11 cellular contexts compared by ENCODE assay signal in the genomic region with DNA sequence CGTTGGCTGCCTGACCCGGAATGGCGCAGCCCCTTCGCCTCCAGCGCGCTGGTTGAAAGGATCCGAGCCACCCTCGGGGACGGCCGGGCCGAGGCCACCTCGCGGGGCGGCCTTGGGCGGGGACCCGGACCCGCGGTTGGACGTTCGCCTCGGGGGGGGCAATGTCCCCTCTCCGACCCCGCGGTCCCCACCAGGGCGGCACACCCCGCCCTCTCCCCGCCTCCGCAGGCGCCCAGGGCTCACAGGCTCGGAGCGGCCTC. TPM values are rescaled to one million over a fixed set of nuclear protein-coding genes. Genes with fewer than 3 reads are reported as not detected.
DNase-seq lines count a peak whose midpoint lies in the region; ATAC-seq and TF ChIP-seq lines count a peak whose summit lies in the region.
"Had no signal": no experiment of that assay in that cellular context is flagged by ENCODE, and none has a peak within 500 bp of the region (broad histone marks: within the 10 kb centered on the region; RNA-seq: fewer than 3 reads in every experiment).

No MANE protein-coding gene starts in this region.

- H3K4me2 ChIP-seq in SK-N-SH = no peak overlapping the region

- no CpG with 5 or more reads among the region's 31 CpGs for WGBS in SK-N-SH (ENCODE audit: low lambda C conversion rate)
- WGBS in esophagus, 2 donors = 1 to 2% methylated on average over 24 to 31 of the region's 31 CpGs
- 0% methylated on average over 20 of the region's 31 CpGs; no CpG with 5 or more reads in 1 of the 2 donors for WGBS in tibial nerve, 2 donors

- H3K4me3 ChIP-seq in SK-N-SH (ENCODE audit: low read depth in 2 of 2, low read length in 1 of 2) (no peak overlapping the region), esophagus (ENCODE audit: low read depth in 1 of 2, low read length in 2 of 2) (peak overlapping the region; percentile 50), tibial nerve (peak overlapping the region; percentile 45 to 65 (median 54))
- peak overlapping the region; percentile 47 for H3K4me3 ChIP-seq in naive thymus-derived CD4-positive, alpha-beta T cell (ENCODE audit: low read length)

- H3K36me3 Mint-ChIP-seq in naive thymus-derived CD4-positive, alpha-beta T cell = no peaks in the 10 kb centered on the region

- H3K27ac ChIP-seq in SK-N-SH (ENCODE audit: low read depth in 2 of 2, low read length in 1 of 2) (no peak overlapping the region), esophagus (ENCODE audit: low read depth in 2 of 2, low read length in 1 of 2) (no peak overlapping the region), tibial nerve (peak overlapping the region; percentile 44 to 82 (median 66))
- peak overlapping the region; percentile 60 for H3K27ac ChIP-seq in naive thymus-derived CD4-positive, alpha-beta T cell (ENCODE audit: low read depth, low read length)
- H3K27ac ChIP-seq: 22Rv1, body of pancreas had no signal

- no peak overlapping the region for H2AFZ ChIP-seq in SK-N-SH (ENCODE audit: low read depth)

- no peak for TF ChIP-seq POLR2A in tibial nerve (IDR thresholded peaks at IDR 0.05)

- no peak overlapping the region for H3K27ac Mint-ChIP-seq in naive thymus-derived CD4-positive, alpha-beta T cell

- no peak overlapping the region for H3K9ac ChIP-seq in SK-N-SH

- no peaks in the 10 kb centered on the region for H3K36me3 ChIP-seq in SK-N-SH (replicated peaks in 1 of 2; ENCODE audit: control insufficient read depth in 1 of 2, insufficient read depth in 2 of 2, low read length in 1 of 2)
- H3K36me3 ChIP-seq in esophagus (ENCODE audit: control insufficient read depth in 2 of 2, insufficient read depth in 2 of 2, low read length in 1 of 2) = no peaks in the 10 kb centered on the region
- peaks cover 0 to 7% (median 0%) of the 10 kb centered on the region in 3 experiments for H3K36me3 ChIP-seq in naive thymus-derived CD4-positive, alpha-beta T cell (ENCODE audit: control insufficient read depth in 2 of 3, insufficient read depth in 3 of 3, low read length in 3 of 3)
- peaks cover 0 to 8% (median 0%) of the 10 kb centered on the region in 3 donors for H3K36me3 ChIP-seq in tibial nerve

- intact Hi-C loops in naive thymus-derived CD4-positive, alpha-beta T cell (cut with micrococcal nuclease) = loop anchor here in 1 of 2 donors (2.0 to 5.0 kb wide), 3 partner anchors 16 to 172 kb away; a partner anchor contains a TSS

- H3K4me1 ChIP-seq in SK-N-SH (ENCODE audit: control insufficient read depth in 1 of 2, insufficient read depth in 2 of 2, low read depth in 1 of 2, low read length in 1 of 2) (no peaks in the 10 kb centered on the region), esophagus (ENCODE audit: control insufficient read depth in 2 of 2, insufficient read depth in 2 of 2, low read length in 1 of 2) (peaks cover 4 to 15% of the 10 kb centered on the region in 2 donors), tibial nerve (peaks cover 0 to 78% (median 32%) of the 10 kb centered on the region in 4 donors)
- peaks cover 0 to 21% of the 10 kb centered on the region in 2 donors for H3K4me1 ChIP-seq in naive thymus-derived CD4-positive, alpha-beta T cell (ENCODE audit: control insufficient read depth in 2 of 2, insufficient read depth in 2 of 2, low read length in 2 of 2)

- TF ChIP-seq EP300 in SK-N-SH (IDR thresholded peaks at IDR 0.05; ENCODE audit: borderline replicate concordance in 1 of 2, low read depth in 1 of 2, low read length in 1 of 2) (no peak), tibial nerve (IDR thresholded peaks at IDR 0.05) (no peak)

- peaks cover 19% of the 10 kb centered on the region; the same call in 1 of the 2 replicates for H4K20me1 ChIP-seq in SK-N-SH (ENCODE audit: insufficient read depth)

- H3F3A ChIP-seq in SK-N-SH (replicated peaks; ENCODE audit: insufficient read depth) = no peaks in the 10 kb centered on the region

- peak; percentile 37 for DNase-seq in SK-N-SH
- no peak for DNase-seq in naive thymus-derived CD4-positive, alpha-beta T cell
- DNase-seq in tibial nerve (ENCODE audit: low spot score in 2 of 2) = no peak
- no peak for DNase-seq in cerebellum (ENCODE audit: low spot score)

- H3K4me1 Mint-ChIP-seq in naive thymus-derived CD4-positive, alpha-beta T cell = peaks cover 0 to 33% (median 22%) of the 10 kb centered on the region in 7 donors

- TF ChIP-seq CTCF in SK-N-SH (IDR thresholded peaks at IDR 0.05) (no peak), tibial nerve (IDR thresholded peaks at IDR 0.05) (no peak)

- no peak for TF ChIP-seq RAD21 in SK-N-SH (IDR thresholded peaks at IDR 0.05; ENCODE audit: low read length)

- ATAC-seq in SK-N-SH treated with all-trans-retinoic acid at 6 μM for 48 hours = no peak
- ATAC-seq in naive thymus-derived CD4-positive, alpha-beta T cell = peak; percentile 1
- no peak for ATAC-seq in GM19324 (IDR thresholded peaks at IDR 0.05; ENCODE audit: low FRiP score, unreplicated experiment)
- no peak for ATAC-seq in GM21723 (IDR thresholded peaks at IDR 0.05; ENCODE audit: unreplicated experiment)

- peaks cover 0 to 29% (median 0%) of the 10 kb centered on the region in 5 donors for H3K27me3 Mint-ChIP-seq in naive thymus-derived CD4-positive, alpha-beta T cell

- POLR2A ChIA-PET in SK-N-SH (lab: Yijun Ruan, JAX) = no interaction called here
- POLR2A ChIA-PET in naive thymus-derived CD4-positive, alpha-beta T cell (lab: Charles Lee) = interaction anchor here (0.9 to 6.6 kb wide), 5 partner anchors 10 to 285 kb away, joined by 4 to 87 read pairs (median 34); a partner anchor contains a TSS

- no peaks in the 10 kb centered on the region for H3K9me2 ChIP-seq in SK-N-SH

- no peaks in the 10 kb centered on the region for H3K9me3 ChIP-seq in SK-N-SH
- peaks cover 0 to 3% of the 10 kb centered on the region in 2 donors for H3K9me3 ChIP-seq in esophagus (ENCODE audit: control insufficient read depth in 2 of 2, insufficient read depth in 1 of 2, low read depth in 1 of 2, low read length in 1 of 2)
- no peaks in the 10 kb centered on the region for H3K9me3 ChIP-seq in naive thymus-derived CD4-positive, alpha-beta T cell (ENCODE audit: control insufficient read depth in 2 of 3, low read length in 3 of 3)
- H3K9me3 ChIP-seq in tibial nerve = no peaks in the 10 kb centered on the region
- H3K9me3 ChIP-seq: body of pancreas had no signal

- H3K27me3 ChIP-seq in SK-N-SH (ENCODE audit: insufficient read depth) = peaks cover 90% of the 10 kb centered on the region
- peaks cover 6 to 27% of the 10 kb centered on the region in 2 donors for H3K27me3 ChIP-seq in esophagus (ENCODE audit: control insufficient read depth in 1 of 2, insufficient read depth in 2 of 2, low read length in 2 of 2)
- no peaks in the 10 kb centered on the region for H3K27me3 ChIP-seq in naive thymus-derived CD4-positive, alpha-beta T cell (ENCODE audit: control insufficient read depth in 2 of 2, insufficient read depth in 2 of 2, low read length in 2 of 2)
- peaks cover 0 to 34% of the 10 kb centered on the region in 2 donors for H3K27me3 ChIP-seq in tibial nerve

- CTCF ChIA-PET in SK-N-SH (lab: Yijun Ruan, JAX) = no interaction called here
- CTCF ChIA-PET in naive thymus-derived CD4-positive, alpha-beta T cell (lab: Charles Lee) = interaction anchor here (0.6 to 1.5 kb wide), 2 partner anchors 17 to 25 kb away, joined by 3 to 5 read pairs; no protein-coding TSS in a partner anchor

- peak overlapping the region in 1 of 10 donors; percentile 49 for H3K4me3 Mint-ChIP-seq in naive thymus-derived CD4-positive, alpha-beta T cell

- H3K9me3 Mint-ChIP-seq in naive thymus-derived CD4-positive, alpha-beta T cell = peaks cover 0 to 3% (median 0%) of the 10 kb centered on the region in 11 donors
- H3K9me3 Mint-ChIP-seq: nephron had no signal

- H3K79me2 ChIP-seq in SK-N-SH (ENCODE audit: insufficient read depth) = no peaks in the 10 kb centered on the region

TF ChIP-seq in SK-N-SH treated with all-trans-retinoic acid at 6 μM for 48 hours, 23 proteins besides CTCF, POLR2A, EP300 and RAD21:
- TF ChIP-seq CSDC2 (CRISPR knock-in tag; IDR thresholded peaks at IDR 0.05) = no peak
- no peak for TF ChIP-seq ZNF8 (CRISPR knock-in tag; IDR thresholded peaks at IDR 0.05)
- TF ChIP-seq, protein P1, sequence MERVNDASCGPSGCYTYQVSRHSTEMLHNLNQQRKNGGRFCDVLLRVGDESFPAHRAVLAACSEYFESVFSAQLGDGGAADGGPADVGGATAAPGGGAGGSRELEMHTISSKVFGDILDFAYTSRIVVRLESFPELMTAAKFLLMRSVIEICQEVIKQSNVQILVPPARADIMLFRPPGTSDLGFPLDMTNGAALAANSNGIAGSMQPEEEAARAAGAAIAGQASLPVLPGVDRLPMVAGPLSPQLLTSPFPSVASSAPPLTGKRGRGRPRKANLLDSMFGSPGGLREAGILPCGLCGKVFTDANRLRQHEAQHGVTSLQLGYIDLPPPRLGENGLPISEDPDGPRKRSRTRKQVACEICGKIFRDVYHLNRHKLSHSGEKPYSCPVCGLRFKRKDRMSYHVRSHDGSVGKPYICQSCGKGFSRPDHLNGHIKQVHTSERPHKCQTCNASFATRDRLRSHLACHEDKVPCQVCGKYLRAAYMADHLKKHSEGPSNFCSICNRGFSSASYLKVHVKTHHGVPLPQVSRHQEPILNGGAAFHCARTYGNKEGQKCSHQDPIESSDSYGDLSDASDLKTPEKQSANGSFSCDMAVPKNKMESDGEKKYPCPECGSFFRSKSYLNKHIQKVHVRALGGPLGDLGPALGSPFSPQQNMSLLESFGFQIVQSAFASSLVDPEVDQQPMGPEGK (CRISPR knock-in tag; IDR thresholded peaks at IDR 0.05; ENCODE audit: borderline replicate concordance) = no peak
- TF ChIP-seq ESRRG (CRISPR knock-in tag; IDR thresholded peaks at IDR 0.05) = no peak
- no peak for TF ChIP-seq ISL1 (CRISPR knock-in tag; IDR thresholded peaks at IDR 0.05)
TF ChIP-seq in SK-N-SH treated with all-trans-retinoic acid at 6 μM for 48 hours: peak in this region for 0.

RNA-seq across cellular contexts. Expression of a gene that starts 1.0 kb away (rescaled TPM):
- not detected in 2 replicates for polyA plus RNA-seq in SK-N-SH (2012; rRNA removed)
- polyA plus RNA-seq in SK-N-SH (2012; cell fraction: cytosol; rRNA removed) = not detected in 2 replicates
- polyA plus RNA-seq in SK-N-SH (2012; cell fraction: nucleus; rRNA removed) = not detected in 2 replicates
- polyA plus RNA-seq in esophagus = under 1 TPM; 0.18 to 0.25 TPM
- 1 to 10 TPM in 4 of 5 experiments, under 1 TPM in 1; 0.07 to 5.4 (median 4.7) TPM for total RNA-seq in naive thymus-derived CD4-positive, alpha-beta T cell
- 1 to 10 TPM; 2.3 to 3.1 TPM for polyA plus RNA-seq in naive thymus-derived CD4-positive, alpha-beta T cell
- total RNA-seq in tibial nerve = 10 to 100 TPM; 51.3 to 74.5 (median 66.3) TPM
- total RNA-seq in cerebellum = 18.6 TPM

RNA-seq across cellular contexts. Expression of a gene that starts 9.7 kb away (rescaled TPM):
- polyA plus RNA-seq in SK-N-SH (2012; rRNA removed) = 5.7 and 8.2 TPM in 2 replicates
- polyA plus RNA-seq in SK-N-SH (2012; cell fraction: cytosol; rRNA removed) = 3.0 and 5.1 TPM in 2 replicates
- polyA plus RNA-seq in SK-N-SH (2012; cell fraction: nucleus; rRNA removed) = 22.6 and 22.9 TPM in 2 replicates
- 10 to 100 TPM in 1 of 2 donors, 1 to 10 TPM in 1; 8.2 to 17.2 TPM for polyA plus RNA-seq in esophagus
- 10 to 100 TPM; 25.9 to 63.1 (median 43.1) TPM for total RNA-seq in naive thymus-derived CD4-positive, alpha-beta T cell
- polyA plus RNA-seq in naive thymus-derived CD4-positive, alpha-beta T cell = 10 to 100 TPM; 10.6 to 19.4 TPM
- total RNA-seq in tibial nerve = 10 to 100 TPM; 24.5 to 58.5 (median 31.8) TPM
- total RNA-seq in cerebellum = 11.4 TPM

Comparison
In these comparisons a context has a peak if more than half of its experiments do, and no peak if none do; other contexts are left out.
1. H3K27ac ChIP-seq: peak in naive thymus-derived CD4-positive, alpha-beta T cell (single experiment) and tibial nerve (4 of 4); none in SK-N-SH (0 of 2) and esophagus (0 of 2).
2. H3K4me3 ChIP-seq: peak in esophagus (2 of 2), naive thymus-derived CD4-positive, alpha-beta T cell (single experiment) and tibial nerve (4 of 4); none in SK-N-SH (0 of 2).